ENCODE assay signal across 18 cellular contexts in the genomic region with DNA sequence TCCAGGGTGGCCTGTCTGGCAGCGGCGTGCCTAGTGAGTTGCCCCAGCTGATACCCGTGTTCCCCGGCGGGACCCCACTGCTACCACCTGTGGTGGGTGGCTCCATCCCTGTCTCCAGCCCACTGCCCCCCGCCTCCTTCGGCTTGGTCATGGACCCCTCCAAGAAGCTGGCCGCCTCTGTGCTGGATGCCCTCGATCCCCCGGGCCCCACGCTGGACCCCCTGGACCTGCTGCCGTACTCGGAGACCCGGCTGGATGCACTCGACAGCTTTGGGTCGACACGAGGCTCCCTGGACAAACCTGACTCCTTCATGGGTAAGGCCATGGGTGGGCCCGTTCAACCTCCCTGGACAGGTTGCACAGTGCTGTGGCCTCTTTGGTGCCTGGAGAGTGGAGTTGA. TPM values are rescaled to one million over a fixed set of nuclear protein-coding genes. Genes with fewer than 3 reads are reported as not detected.
DNase-seq lines count a peak whose midpoint lies in the region; ATAC-seq, FAIRE-seq and TF ChIP-seq lines count a peak whose summit lies in the region.
"Had no signal": no experiment of that assay in that cellular context is flagged by ENCODE, and none has a peak within 500 bp of the region (broad histone marks: within the 10 kb centered on the region; RNA-seq: fewer than 3 reads in every experiment).

No MANE protein-coding gene starts in this region.

- no peaks in the 10 kb centered on the region for H3K9me3 ChIP-seq in H1 (ENCODE audit: insufficient read depth in 2 of 2, low read depth in 1 of 2, low read length in 1 of 2)

- H3K23ac ChIP-seq in H1 (ENCODE audit: insufficient read length): no peak overlapping the region

- TF ChIP-seq POLR2A in H1 (IDR thresholded peaks at IDR 0.05; ENCODE audit: control extremely low read depth in 1 of 2, low read depth in 2 of 2, low read length in 2 of 2): no peak

- no peak overlapping the region for H3K14ac ChIP-seq in H1 (ENCODE audit: insufficient read length)

- 96% methylated on average over 17 of the region's 18 CpGs; no CpG with 5 or more reads in 1 of the 2 experiments for WGBS in H1 (ENCODE audit: extremely low coverage in 1 of 2, insufficient coverage in 1 of 2, insufficient read length in 1 of 2, insufficient replicate concordance in 2 of 2, low coverage in 1 of 2, low lambda C conversion rate in 2 of 2, missing lambda C conversion rate in 1 of 2), 2 experiments

- TF ChIP-seq CTCF in RWPE1 (conservative IDR thresholded peaks at IDR 0.05; ENCODE audit: low read depth): no peak
- TF ChIP-seq CTCF in H1 (IDR thresholded peaks at IDR 0.05; ENCODE audit: control extremely low read depth in 1 of 3, insufficient read depth in 1 of 3, low read depth in 1 of 3, low read length in 3 of 3): no peak
- no peak for TF ChIP-seq CTCF in omental fat pad (IDR thresholded peaks at IDR 0.05)

- H2BK120ac ChIP-seq in H1 (replicated peaks; ENCODE audit: low read depth, low read length): no peak overlapping the region

- H2AFZ ChIP-seq in H1 (ENCODE audit: low read length): no peak overlapping the region

- no peak overlapping the region for H3K4ac ChIP-seq in H1 (replicated peaks; ENCODE audit: insufficient read length, low read depth, low read length)

- no peaks in the 10 kb centered on the region for H3K23me2 ChIP-seq in H1 (ENCODE audit: low read depth, low read length)

- no peaks in the 10 kb centered on the region for H3K79me2 ChIP-seq in H1 (ENCODE audit: control insufficient read depth in 1 of 2, insufficient read depth in 2 of 2, low read length in 2 of 2)

- peak; percentile 13 for ATAC-seq in omental fat pad (ENCODE audit: low FRiP score)
- ATAC-seq in HG02610 (IDR thresholded peaks at IDR 0.05; ENCODE audit: unreplicated experiment): no peak
- ATAC-seq in HG03432 (IDR thresholded peaks at IDR 0.05; ENCODE audit: unreplicated experiment): no peak

- H3K9ac ChIP-seq in H1 (replicated peaks in 1 of 4; ENCODE audit: extremely low read depth in 1 of 4, low read depth in 3 of 4, low read length in 3 of 4): no peak overlapping the region

- H4K91ac ChIP-seq in H1 (replicated peaks; ENCODE audit: insufficient read length, low read length): no peak overlapping the region

- TF ChIP-seq RAD21 in H1 (IDR thresholded peaks at IDR 0.05 in 1 of 2, conservative IDR thresholded peaks at IDR 0.05 in 1 of 2; ENCODE audit: low read depth in 2 of 2, low read length in 2 of 2): no peak

- peaks cover 7 to 22% (median 15%) of the 10 kb centered on the region in 4 experiments; a peak in 7 of 8 replicates for H3K36me3 ChIP-seq in H1 (ENCODE audit: control insufficient read depth in 2 of 4, insufficient read depth in 4 of 4, low read length in 3 of 4)

- no peak overlapping the region for H3K56ac ChIP-seq in H1 (replicated peaks; ENCODE audit: insufficient read length, low read depth, low read length)

- H2BK12ac ChIP-seq in H1 (ENCODE audit: low read depth, low read length): no peak overlapping the region

- POLR2A ChIA-PET in RWPE1 (lab: Yijun Ruan, JAX; ENCODE audit: low non-redundant PET) (no interaction called here), H1 (lab: Charles Lee; ENCODE audit: partially characterized antibody) (interaction anchor here (0.9 to 1.3 kb wide), 3 partner anchors 23 to 38 kb away, joined by 3 read pairs; a partner anchor contains a TSS)

- no peak overlapping the region for H3K4me2 ChIP-seq in H1 (ENCODE audit: insufficient read depth in 1 of 2, low read depth in 2 of 2, low read length in 2 of 2)

- H2AK5ac ChIP-seq in H1 (ENCODE audit: low read depth, low read length): no peak overlapping the region

- H2BK20ac ChIP-seq in H1 (ENCODE audit: low read length): no peak overlapping the region

- no peak overlapping the region for H4K5ac ChIP-seq in H1 (ENCODE audit: insufficient read length, low read depth, low read length)

- H3K27ac ChIP-seq in RWPE1 (peak overlapping the region; percentile 12; the same call in 1 of the 2 replicates), H1 (ENCODE audit: low read depth, low read length) (no peak overlapping the region)

- no peaks in the 10 kb centered on the region for H3K79me1 ChIP-seq in H1 (ENCODE audit: low read depth, low read length)

- H3K18ac ChIP-seq in H1 (ENCODE audit: extremely low read depth, low read length): no peak overlapping the region

- CTCF ChIA-PET in RWPE1 (lab: Yijun Ruan, JAX): interaction anchor here (0.6 kb wide), 1 partner anchor 343 kb away, joined by 4 read pairs; no protein-coding TSS in a partner anchor
- CTCF ChIA-PET in H1 (lab: Charles Lee; ENCODE audit: partially characterized antibody): no interaction called here

- peak overlapping the region; percentile 15; the same call in 1 of the 2 replicates for H4K8ac ChIP-seq in H1 (ENCODE audit: extremely low read depth, insufficient read depth, low read length)

- peaks cover 0 to 2% of the 10 kb centered on the region in 2 experiments for H4K20me1 ChIP-seq in H1 (replicated peaks in 1 of 2; ENCODE audit: control insufficient read depth in 1 of 2, insufficient read depth in 2 of 2, low read length in 2 of 2)

- no peak for TF ChIP-seq EP300 in H1 (IDR thresholded peaks at IDR 0.05; ENCODE audit: borderline replicate concordance in 1 of 2, low read depth in 2 of 2, low read length in 2 of 2)

- H2BK15ac ChIP-seq in H1 (ENCODE audit: low read length): no peak overlapping the region

- H3K4me3 ChIP-seq in H1 (ENCODE audit: extremely low read depth in 1 of 4, insufficient read depth in 2 of 4, low read depth in 3 of 4, low read length in 4 of 4): no peak overlapping the region

- no peak overlapping the region for H2BK5ac ChIP-seq in H1 (ENCODE audit: low read depth, low read length)

- DNase-seq in RWPE1 (ENCODE audit: low spot score) (no peak), H1 (ENCODE audit: low read depth in 1 of 2, low spot score in 2 of 2) (no peak), omental fat pad (ENCODE audit: low spot score) (no peak)
- DNase-seq in stimulated activated CD4-positive, alpha-beta T cell treated with anti-CD3 and anti-CD28 coated beads, Interleukin-4, amount 100 ng/mL, for 4 hours: no peak
- DNase-seq: C1 segment of cervical spinal cord; Calu3; CD4-positive, alpha-beta memory T cell; COR-L47; DMS53; DMS79 treated with DMSO at 0.1 percent for 48 hours; GF-D8; GOT3; H7; HCEC 1CT had no signal

- FAIRE-seq in H1 (lab: Jason Lieb, UNC): no peak
- FAIRE-seq: GM12891, GM18507 had no signal

- H3K4me1 ChIP-seq in H1 (replicated peaks in 1 of 4; ENCODE audit: control insufficient read depth in 3 of 4, insufficient read depth in 4 of 4, low read length in 3 of 4): peaks cover 0 to 2% (median 0%) of the 10 kb centered on the region in 4 experiments; a peak in 1 of 7 replicates

- H3K27me3 ChIP-seq in H1 (replicated peaks in 1 of 4; ENCODE audit: control insufficient read depth in 3 of 4, extremely low read depth in 1 of 4, insufficient read depth in 3 of 4, low read length in 3 of 4): no peaks in the 10 kb centered on the region; a peak in 1 of 7 replicates

TF ChIP-seq in H1, 55 proteins besides CTCF, POLR2A, EP300 and RAD21 (continues in another document):
- no peak for TF ChIP-seq NRF1 (IDR thresholded peaks at IDR 0.05; ENCODE audit: low read depth, low read length)
- TF ChIP-seq SIRT6 (IDR thresholded peaks at IDR 0.05; ENCODE audit: low read length): no peak
- no peak for TF ChIP-seq SP2 (IDR thresholded peaks at IDR 0.05; ENCODE audit: low read length)
- no peak for TF ChIP-seq KDM1A (IDR thresholded peaks at IDR 0.05; ENCODE audit: borderline replicate concordance, low read length)
- no peak for TF ChIP-seq POLR2AphosphoS5 (IDR thresholded peaks at IDR 0.05; ENCODE audit: low read depth, low read length)
- TF ChIP-seq CBX5 (IDR thresholded peaks at IDR 0.05; ENCODE audit: low read depth, low read length): no peak
- TF ChIP-seq EZH2 (IDR thresholded peaks at IDR 0.05; ENCODE audit: low read depth, low read length, severe bottlenecking): no peak
- TF ChIP-seq TAF1 (IDR thresholded peaks at IDR 0.05; ENCODE audit: low read depth, low read length): no peak

RNA-seq across cellular contexts. Expression of a gene that starts 38.5 kb away (rescaled TPM):
- total RNA-seq in H1 (2021; fragmentation: NEBNext Ultra II Directional; extraction: Animal tissue kit (Norgen Biotek cat#: 25700)): 77.3 and 78.6 TPM in 2 replicates
- polyA plus RNA-seq in H1 (2011; rRNA removed): 35.5 and 57.5 TPM in 2 replicates
- 42.1 TPM for polyA plus RNA-seq in H1 (2011; cell fraction: cytosol; rRNA removed)
- polyA plus RNA-seq in H1 (2011; cell fraction: nucleus; rRNA removed): 87.3 TPM
- 41.9 to 56.5 TPM (median 51.0 TPM) in 4 replicates for polyA plus RNA-seq in H1 (2012, experiment 1 of 2)
- 38.4 TPM for polyA plus RNA-seq in H1 (2012, experiment 2 of 2)
- polyA plus RNA-seq in H1 (2013, experiment 1 of 2): 30.2 TPM
- polyA plus RNA-seq in H1 (2013, experiment 2 of 2): 29.2 TPM
- 29.4 and 36.8 TPM in 2 replicates for polyA minus RNA-seq in H1 (2011; rRNA and poly(A)+ RNA removed)
- polyA minus RNA-seq in H1 (2011; cell fraction: cytosol; rRNA and poly(A)+ RNA removed): 33.5 TPM
- polyA minus RNA-seq in H1 (2011; cell fraction: nucleus; rRNA and poly(A)+ RNA removed): 25.9 TPM
- 10 to 100 TPM; 32.9 to 39.4 (median 35.9) TPM for total RNA-seq in omental fat pad

RNA-seq across cellular contexts. Expression of a gene that starts 41.9 kb away (rescaled TPM):
- 7.4 and 8.9 TPM in 2 replicates for total RNA-seq in H1 (2021; fragmentation: NEBNext Ultra II Directional; extraction: Animal tissue kit (Norgen Biotek cat#: 25700))
- polyA plus RNA-seq in H1 (2011; rRNA removed): 9.0 and 14.3 TPM in 2 replicates
- 15.4 TPM for polyA plus RNA-seq in H1 (2011; cell fraction: cytosol; rRNA removed)
- 16.9 TPM for polyA plus RNA-seq in H1 (2011; cell fraction: nucleus; rRNA removed)
- polyA plus RNA-seq in H1 (2012, experiment 1 of 2): 4.2 to 9.7 TPM (median 7.2 TPM) in 4 replicates
- 6.6 TPM for polyA plus RNA-seq in H1 (2012, experiment 2 of 2)
- 3.7 TPM for polyA plus RNA-seq in H1 (2013, experiment 1 of 2)
- 2.6 TPM for polyA plus RNA-seq in H1 (2013, experiment 2 of 2)
- 22.9 and 32.1 TPM in 2 replicates for polyA minus RNA-seq in H1 (2011; rRNA and poly(A)+ RNA removed)
- polyA minus RNA-seq in H1 (2011; cell fraction: cytosol; rRNA and poly(A)+ RNA removed): 7.9 TPM
- 5.2 TPM for polyA minus RNA-seq in H1 (2011; cell fraction: nucleus; rRNA and poly(A)+ RNA removed)
- total RNA-seq in omental fat pad: 10 to 100 TPM; 11.6 to 25.5 (median 18.1) TPM

RNA-seq across cellular contexts. Expression of a gene that starts 53.8 kb away (rescaled TPM):
- total RNA-seq in H1 (2021; fragmentation: NEBNext Ultra II Directional; extraction: Animal tissue kit (Norgen Biotek cat#: 25700)): 171 and 176 TPM in 2 replicates
- 121 and 190 TPM in 2 replicates for polyA plus RNA-seq in H1 (2011; rRNA removed)
- 168 TPM for polyA plus RNA-seq in H1 (2011; cell fraction: cytosol; rRNA removed)
- polyA plus RNA-seq in H1 (2011; cell fraction: nucleus; rRNA removed): 215 TPM
- 115 to 161 TPM (median 143 TPM) in 4 replicates for polyA plus RNA-seq in H1 (2012, experiment 1 of 2)
- 150 TPM for polyA plus RNA-seq in H1 (2012, experiment 2 of 2)
- polyA plus RNA-seq in H1 (2013, experiment 1 of 2): 62.4 TPM
- polyA plus RNA-seq in H1 (2013, experiment 2 of 2): 60.5 TPM
- polyA minus RNA-seq in H1 (2011; rRNA and poly(A)+ RNA removed): 105 and 127 TPM in 2 replicates
- polyA minus RNA-seq in H1 (2011; cell fraction: cytosol; rRNA and poly(A)+ RNA removed): 88.7 TPM
- 64.5 TPM for polyA minus RNA-seq in H1 (2011; cell fraction: nucleus; rRNA and poly(A)+ RNA removed)
- 10 to 100 TPM; 30.9 to 49.8 (median 34.1) TPM for total RNA-seq in omental fat pad
